In genomic region chr7:77798394-77799077, GRCh38 we compare ENCODE assay signal across 8 cellular contexts. TPM values are rescaled to one million over a fixed set of nuclear protein-coding genes. Genes with fewer than 3 reads are reported as not detected.
DNase-seq lines count a peak whose midpoint lies in the region; ATAC-seq and TF ChIP-seq lines count a peak whose summit lies in the region.

PHTF2 (plus strand) TSS chr7:77798773.
A gene with protein sequence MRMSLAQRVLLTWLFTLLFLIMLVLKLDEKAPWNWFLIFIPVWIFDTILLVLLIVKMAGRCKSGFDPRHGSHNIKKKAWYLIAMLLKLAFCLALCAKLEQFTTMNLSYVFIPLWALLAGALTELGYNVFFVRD (minus strand): TSS chr7:77798434. CDS start chr7:77794373, 4,061 bp downstream.

- peaks cover 0 to 2% of the 10 kb centered on the region in 2 donors for H3K36me3 ChIP-seq in lung (ENCODE audit: control insufficient read depth in 2 of 2, insufficient read depth in 2 of 2, low read length in 2 of 2)

- H3K27ac ChIP-seq in lung (ENCODE audit: low read depth in 1 of 2, low read length in 1 of 2), result peak within 1 kb of the TSS; percentile 86 to 95

- ATAC-seq in lung (ENCODE audit: insufficient read depth, low FRiP score), result peak; percentile 95

- H3K4me3 ChIP-seq in lung, result peak within 1 kb of the TSS; percentile 83

- TF ChIP-seq CTCF in GM20000 (IDR thresholded peaks at IDR 0.05; ENCODE audit: extremely low read depth, missing control alignments), result peak; percentile 32
- TF ChIP-seq CTCF in lung (IDR thresholded peaks at IDR 0.05; ENCODE audit: control extremely low read depth, extremely low read depth), result no peak

- 0% methylated on average over 52 to 61 of the region's 61 CpGs for WGBS in lung, 2 donors

- no peaks in the 10 kb centered on the region for H3K27me3 ChIP-seq in lung (ENCODE audit: control insufficient read depth, insufficient read depth)

- peaks cover 2 to 20% of the 10 kb centered on the region in 2 donors for H3K4me1 ChIP-seq in lung (ENCODE audit: control insufficient read depth in 2 of 2, insufficient read depth in 2 of 2, low read length in 2 of 2)

- DNase-seq in COR-L47 (lab: John Stamatoyannopoulos, UW) (peak; percentile 99), GM20000 (ENCODE audit: low spot score) (peak; percentile 93), HT-29 (ENCODE audit: low spot score) (peak; percentile 99), lung (ENCODE audit: low spot score) (peak; percentile 99)
- peak; percentile 97 for DNase-seq in NK-92 treated with Interleukin-12 subunit alpha and Interleukin-12 subunit beta, amount 100 ng/mL, for 24 hours (lab: John Stamatoyannopoulos, UW)
- peak; percentile 94 for DNase-seq in activated CD8-positive, alpha-beta memory T cell treated with anti-CD3 and anti-CD28 coated beads for 24 hours
- DNase-seq in effector CD8-positive, alpha-beta T cell (lab: John Stamatoyannopoulos, UW), result peak; percentile 98
- peak; percentile 75 to 85 (median 84) for DNase-seq in stimulated activated CD4-positive, alpha-beta T cell treated with anti-CD3 and anti-CD28 coated beads, TNF-alpha, amount 100 ng/mL, for 4 hours (ENCODE audit: low read depth in 3 of 3)

- H3K9me3 ChIP-seq in lung (ENCODE audit: control insufficient read depth in 2 of 2, insufficient read depth in 1 of 2, low read length in 1 of 2), result no peaks in the 10 kb centered on the region

RNA-seq across cellular contexts. Expression of gene PHTF2, which starts in this region (rescaled TPM):
- total RNA-seq in HT-29 (2014; rRNA removed; shearing (Covaris generic)), result 13.3 and 13.8 TPM in 2 replicates
- 10 to 100 TPM; 10.2 to 37.1 TPM for total RNA-seq in lung
- 1 to 10 TPM; 5.1 to 7.2 TPM for polyA plus RNA-seq in lung

RNA-seq across cellular contexts. Expression of the second gene that starts in this region (rescaled TPM):
- 8.0 and 13.4 TPM in 2 replicates for total RNA-seq in HT-29 (2014; rRNA removed; shearing (Covaris generic))
- 10 to 100 TPM; 12.2 to 15.0 TPM for total RNA-seq in lung
- 10 to 100 TPM; 24.3 to 46.4 TPM for polyA plus RNA-seq in lung

Comparison
In these comparisons a context has a peak if more than half of its experiments do, and no peak if none do; other contexts are left out.
1. Peak in every context shown above with its lines: DNase-seq, ATAC-seq, H3K4me3 ChIP-seq and H3K27ac ChIP-seq.